ENCODE assay signal across 31 cellular contexts in the genomic region with DNA sequence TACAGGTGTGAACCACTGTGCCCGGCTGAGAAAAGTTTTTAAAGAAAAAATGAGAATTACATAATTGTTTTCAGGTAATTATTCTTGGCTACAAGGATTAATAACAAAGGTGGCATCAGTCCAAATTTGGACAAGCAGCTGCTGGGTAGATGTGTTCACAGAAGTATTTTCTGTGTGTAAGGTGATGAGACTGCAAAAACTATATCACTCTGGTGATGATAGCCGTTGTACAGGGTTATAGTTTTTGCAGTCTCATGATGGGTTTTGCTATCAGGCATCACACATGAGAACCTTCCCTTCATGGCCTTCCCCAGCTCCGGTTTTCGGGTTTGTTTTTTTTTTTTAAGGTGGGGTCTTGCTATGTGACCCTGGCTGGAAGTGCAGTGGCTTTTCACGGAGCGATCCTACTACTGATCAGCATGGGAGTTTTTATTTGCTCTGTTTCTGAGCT.
"Had no signal": no experiment of that assay in that cellular context is flagged by ENCODE, and none has a peak within 500 bp of the region (broad histone marks: within the 10 kb centered on the region; RNA-seq: fewer than 3 reads in every experiment).

No MANE protein-coding gene starts in this region.

- H3K4me3 ChIP-seq: PC-9 had no signal

- DNase-seq: activated CD4-positive, alpha-beta memory T cell treated with anti-CD3 and anti-CD28 coated beads, Interleukin-2, amount 10 ng/mL, durations not matched to agents 7 days and 5 days; activated CD4-positive, alpha-beta T cell treated with anti-CD3 and anti-CD28 coated beads for 1 hour; activated CD4-positive, alpha-beta T cell treated with anti-CD3 and anti-CD28 coated beads for 48 hours; activated CD4-positive, CD25-positive, alpha-beta regulatory T cell; activated CD8-positive, alpha-beta memory T cell treated with anti-CD3 and anti-CD28 coated beads for 24 hours; activated CD8-positive, alpha-beta memory T cell treated with anti-CD3 and anti-CD28 coated beads, Interleukin-2, amount 10 ng/mL, durations not matched to agents 7 days and 5 days; activated CD8-positive, alpha-beta memory T cell treated with anti-CD3 and anti-CD28 coated beads, Interleukin-2, amount 50 U/mL, for 48 hours; activated effector memory CD4-positive, alpha-beta T cell treated with Interleukin-2 at 50 U/mL for 16 hours; activated naive CD4-positive, alpha-beta T cell treated with anti-CD3 and anti-CD28 coated beads, Interleukin-2, amount 10 ng/mL, durations not matched to agents 7 days and 5 days; activated naive CD8-positive, alpha-beta T cell treated with anti-CD3 and anti-CD28 coated beads, Interleukin-2, amount 50 U/mL, for 24 hours; activated T-cell treated with anti-CD3 and anti-CD28 coated beads, Interleukin-2, amount 50 U/mL, for 48 hours; aorta; brain microvascular endothelial cell; central memory CD4-positive, alpha-beta T cell; NCI-H1092 treated with DMSO at 0.1 percent for 48 hours; NCI-H1436; NCI-H1694; NCI-H1930; NCI-H2081 treated with DMSO at 0.1 percent for 48 hours; NCI-H226; NCI-H446 treated with DMSO at 0.1 percent for 48 hours; NCI-H524; NCI-H69; NCI-H82; NK-92 treated with Interleukin-12 subunit alpha and Interleukin-12 subunit beta, amount 100 ng/mL, for 24 hours; PC-9; Right ventricle myocardium superior; SW 1271; T1000; WERI-Rb-1 had no signal

- H3K27ac ChIP-seq: brain microvascular endothelial cell, KMS-11, PC-9, WERI-Rb-1 had no signal

- H3K27me3 ChIP-seq: brain microvascular endothelial cell had no signal

- H3K36me3 ChIP-seq: brain microvascular endothelial cell, WERI-Rb-1 had no signal

- H3K9ac ChIP-seq: KMS-11 had no signal
